In the genomic region with DNA sequence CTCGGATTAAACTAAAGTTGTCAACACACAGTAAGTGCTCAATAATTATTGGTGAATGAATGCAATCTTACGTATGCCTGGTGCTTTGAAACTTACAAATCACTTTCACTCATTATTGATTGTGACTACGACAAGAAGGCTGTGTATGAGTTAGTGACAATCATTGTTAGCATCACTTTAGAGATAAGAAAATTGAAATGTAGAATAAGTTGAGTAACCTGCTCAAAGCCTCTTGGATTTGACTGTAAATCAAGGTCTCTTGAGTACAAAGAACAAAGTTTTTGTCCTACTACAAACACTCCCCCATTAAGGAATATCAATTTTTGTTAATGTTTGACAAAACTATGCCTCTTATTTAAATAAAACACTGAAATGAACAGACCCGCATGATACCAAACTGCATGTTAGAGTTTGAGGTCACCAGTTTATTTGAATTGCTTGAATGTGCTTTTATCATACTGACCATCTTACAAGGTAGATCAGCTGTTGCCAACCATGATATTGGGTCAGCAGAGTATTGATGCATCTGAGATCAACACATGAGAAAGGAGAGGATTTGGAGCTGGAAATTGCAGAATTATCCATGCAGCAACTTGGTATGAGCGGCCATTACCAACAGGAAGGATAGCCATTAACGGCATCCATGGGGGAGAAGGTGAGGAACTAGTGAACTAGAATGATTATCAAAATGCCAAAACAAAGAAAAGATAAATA, we compare ENCODE assay signal across 18 cellular contexts.
"Had no signal": no experiment of that assay in that cellular context is flagged by ENCODE, and none has a peak within 500 bp of the region (broad histone marks: within the 10 kb centered on the region; RNA-seq: fewer than 3 reads in every experiment).

No MANE protein-coding gene starts in this region.

- H3K9me3 Mint-ChIP-seq: natural killer cell; stimulated activated memory B cell treated with anti-CD40 and anti-IgM and Interleukin-4, amounts not matched to agents 10 μg/mL and 1 μg/mL and 100 μg/mL, for 72 hours; stimulated activated naive CD8-positive, alpha-beta T cell treated with anti-CD3 and anti-CD28 coated beads, Interleukin-15, Interleukin-2, amounts not matched to agents 100 ng/mL and 50 ng/mL, for 24 hours had no signal

- DNase-seq: colonic mucosa; dermis blood vessel endothelial cell; esophagus squamous epithelium; foreskin fibroblast; glutamatergic neuron; left ventricle myocardium superior; mucosa of descending colon; natural killer cell; posterior cingulate gyrus; right cardiac atrium; stimulated activated CD4-positive, alpha-beta T cell treated with anti-CD3 and anti-CD28 coated beads, Interleukin-4, amount 100 ng/mL, for 1 hour; tibial artery; upper lobe of left lung; uterus had no signal

- H3K4me1 Mint-ChIP-seq: natural killer cell had no signal

- H3K4me3 ChIP-seq: colonic mucosa, esophagus squamous epithelium, gastroesophageal sphincter, mucosa of descending colon, tibial artery, upper lobe of left lung, uterus had no signal

- H3K9me3 ChIP-seq: colonic mucosa, esophagus squamous epithelium, gastroesophageal sphincter, mucosa of descending colon, tibial artery, upper lobe of left lung, uterus had no signal

- H3K36me3 ChIP-seq: colonic mucosa, esophagus squamous epithelium, gastroesophageal sphincter, tibial artery, upper lobe of left lung, uterus had no signal

- H3K27ac ChIP-seq: colonic mucosa, esophagus squamous epithelium, gastroesophageal sphincter, tibial artery, upper lobe of left lung had no signal

- H3K27ac Mint-ChIP-seq: natural killer cell; stimulated activated memory B cell treated with anti-CD40 and anti-IgM and Interleukin-4, amounts not matched to agents 10 μg/mL and 1 μg/mL and 100 μg/mL, for 72 hours; stimulated activated naive CD8-positive, alpha-beta T cell treated with anti-CD3 and anti-CD28 coated beads, Interleukin-15, Interleukin-2, amounts not matched to agents 100 ng/mL and 50 ng/mL, for 24 hours had no signal

- H3K4me3 Mint-ChIP-seq: natural killer cell; neural crest cell; stimulated activated memory B cell treated with anti-CD40 and anti-IgM and Interleukin-4, amounts not matched to agents 10 μg/mL and 1 μg/mL and 100 μg/mL, for 72 hours; stimulated activated naive CD8-positive, alpha-beta T cell treated with anti-CD3 and anti-CD28 coated beads, Interleukin-15, Interleukin-2, amounts not matched to agents 100 ng/mL and 50 ng/mL, for 24 hours had no signal

- H3K4me1 ChIP-seq: colonic mucosa, uterus had no signal

- ATAC-seq: gastroesophageal sphincter; left ventricle myocardium superior; mucosa of descending colon; natural killer cell; right cardiac atrium; stimulated activated memory B cell treated with anti-CD40 and anti-IgM and Interleukin-4, amounts not matched to agents 10 μg/mL and 1 μg/mL and 100 μg/mL, for 72 hours had no signal

- H3K27me3 ChIP-seq: colonic mucosa, gastroesophageal sphincter, tibial artery, upper lobe of left lung, uterus had no signal

- H3K27me3 Mint-ChIP-seq: stimulated activated naive CD8-positive, alpha-beta T cell treated with anti-CD3 and anti-CD28 coated beads, Interleukin-15, Interleukin-2, amounts not matched to agents 100 ng/mL and 50 ng/mL, for 24 hours had no signal

- H3K36me3 Mint-ChIP-seq: natural killer cell; stimulated activated memory B cell treated with anti-CD40 and anti-IgM and Interleukin-4, amounts not matched to agents 10 μg/mL and 1 μg/mL and 100 μg/mL, for 72 hours had no signal
